In genomic region chr10:67841737-67842136, GRCh38 we compare ENCODE assay signal across 28 cellular contexts.
"Had no signal": no experiment of that assay in that cellular context is flagged by ENCODE, and none has a peak within 500 bp of the region (broad histone marks: within the 10 kb centered on the region; RNA-seq: fewer than 3 reads in every experiment).

No MANE protein-coding gene starts in this region.

- H3K9me3 ChIP-seq: colonic mucosa, esophagus squamous epithelium, gastrocnemius medialis, gastroesophageal sphincter had no signal

- H3K4me3 ChIP-seq: colonic mucosa, coronary artery, dorsolateral prefrontal cortex, esophagus muscularis mucosa, esophagus squamous epithelium, gastrocnemius medialis, gastroesophageal sphincter, heart left ventricle, heart right ventricle had no signal

- H3K27me3 ChIP-seq: colonic mucosa, dorsolateral prefrontal cortex, esophagus muscularis mucosa, esophagus squamous epithelium, foreskin keratinocyte, gastrocnemius medialis, gastroesophageal sphincter, heart left ventricle, heart right ventricle had no signal

- DNase-seq: colonic mucosa; cortex of kidney; dermis blood vessel endothelial cell; dorsolateral prefrontal cortex; effector CD4-positive, alpha-beta T cell; effector CD8-positive, alpha-beta T cell; effector memory CD4-positive, alpha-beta T cell; effector memory CD8-positive, alpha-beta T cell; endodermal cell; erythroblast; esophagus squamous epithelium; foreskin fibroblast; foreskin keratinocyte; foreskin melanocyte; gastrocnemius medialis; glutamatergic neuron; head of caudate nucleus; heart left ventricle; heart right ventricle had no signal

- H3K4me1 ChIP-seq: colonic mucosa, esophagus squamous epithelium, foreskin keratinocyte had no signal

- FAIRE-seq: colon, endometrium, endothelial cell of umbilical vein, frontal cortex had no signal

- ATAC-seq: effector memory CD8-positive, alpha-beta T cell; esophagus mucosa; foreskin keratinocyte; gastrocnemius medialis; gastroesophageal sphincter; heart left ventricle; heart right ventricle had no signal

- H3K36me3 ChIP-seq: colonic mucosa, esophagus muscularis mucosa, esophagus squamous epithelium, gastrocnemius medialis, gastroesophageal sphincter, heart left ventricle, heart right ventricle had no signal

- H3K27ac ChIP-seq: colonic mucosa, coronary artery, dorsolateral prefrontal cortex, epithelial cell of prostate, esophagus muscularis mucosa, esophagus squamous epithelium, foreskin keratinocyte, gastrocnemius medialis, gastroesophageal sphincter, heart left ventricle, heart right ventricle had no signal
